Comparison of ENCODE assay signal across 8 cellular contexts in the genomic region with DNA sequence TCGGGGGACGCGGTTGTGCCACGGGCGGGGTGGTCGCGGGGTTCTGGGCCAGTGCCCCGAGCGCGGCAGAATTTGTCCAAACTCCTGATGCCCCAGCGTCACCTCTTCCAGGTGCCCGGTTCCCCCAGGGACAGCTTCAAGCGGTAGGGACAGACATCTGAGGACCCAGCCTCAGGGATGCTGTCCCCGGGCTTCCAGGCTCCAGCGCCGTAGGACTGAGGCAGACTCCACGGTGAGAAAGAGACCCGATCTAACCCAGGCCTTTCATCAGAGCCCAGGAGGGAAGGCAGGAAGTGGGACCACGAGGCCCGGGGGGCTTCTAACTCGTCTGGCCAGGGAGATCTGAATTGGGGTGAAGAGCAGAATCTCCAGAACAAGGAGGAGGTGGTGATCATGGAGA. TPM values are rescaled to one million over a fixed set of nuclear protein-coding genes. Genes with fewer than 3 reads are reported as not detected.
DNase-seq lines count a peak whose midpoint lies in the region; ATAC-seq and TF ChIP-seq lines count a peak whose summit lies in the region.
"Not testable (repeated sequence)": the region's sequence is repeated elsewhere in the genome, so short reads cannot be mapped to it uniquely, and the experiment has no call there.

No MANE protein-coding gene starts in this region.

- H3K9ac ChIP-seq in SK-N-SH, result peak overlapping the region; percentile 72

- not testable (repeated sequence) for H2AFZ ChIP-seq in SK-N-SH (ENCODE audit: low read depth)

- peak; percentile 4 for DNase-seq in G401 (ENCODE audit: low spot score)
- DNase-seq in SK-N-SH; ascending aorta (ENCODE audit: low spot score in 2 of 2); esophagus squamous epithelium (lab: John Stamatoyannopoulos, UW); left lung; ovary; transverse colon: not testable (repeated sequence)

- H3K36me3 ChIP-seq in SK-N-SH (replicated peaks in 1 of 2; ENCODE audit: control insufficient read depth in 1 of 2, insufficient read depth in 2 of 2, low read length in 1 of 2) (peaks cover 3 to 17% of the 10 kb centered on the region in 2 experiments), esophagus squamous epithelium (peaks cover 0 to 22% (median 0%) of the 10 kb centered on the region in 3 donors)
- H3K36me3 ChIP-seq in ascending aorta, left lung, ovary, transverse colon: not testable (repeated sequence)

- peak overlapping the region; percentile 65 for H3K4me2 ChIP-seq in SK-N-SH

- H3K27me3 ChIP-seq in SK-N-SH (ENCODE audit: insufficient read depth); ascending aorta; esophagus squamous epithelium; left lung; ovary; transverse colon: not testable (repeated sequence)

- not testable (repeated sequence) for H3K9me2 ChIP-seq in SK-N-SH

- in situ Hi-C loops in G401 (cut with HindIII; ENCODE audit: low sequenced_read_pairs); transverse colon (cut with MboI; ENCODE audit: low pct_ligation_motif_present in 1 of 4, low pct_unique_long_range_greater_than_20kb in 1 of 4, low sequenced_read_pairs in 3 of 4): not testable (repeated sequence)

- H4K20me1 ChIP-seq in SK-N-SH (ENCODE audit: insufficient read depth), result not testable (repeated sequence)

- TF ChIP-seq RAD21 in SK-N-SH (IDR thresholded peaks at IDR 0.05; ENCODE audit: low read length), result not testable (repeated sequence)

- ATAC-seq in HG03045 (IDR thresholded peaks at IDR 0.05; ENCODE audit: unreplicated experiment) (peak; percentile 2), left lung (peak; percentile 42)

- H3K27ac ChIP-seq in SK-N-SH (ENCODE audit: low read depth in 2 of 2, low read length in 1 of 2) (peak overlapping the region in 1 of 2 experiments; percentile 50; a peak in 1 of 4 replicates), ascending aorta (peak overlapping the region in 1 of 2 donors; percentile 46), esophagus squamous epithelium (peak overlapping the region; percentile 63 to 82 (median 76)), ovary (peak overlapping the region in 1 of 2 donors; percentile 26), transverse colon (peak overlapping the region; percentile 66 to 84 (median 72))
- not testable (repeated sequence) for H3K27ac ChIP-seq in left lung

- H3K4me3 ChIP-seq in SK-N-SH (ENCODE audit: low read depth in 2 of 2, low read length in 1 of 2) (peak overlapping the region; percentile 54 to 63), ascending aorta (peak overlapping the region; percentile 68 to 69), esophagus squamous epithelium (peak overlapping the region; percentile 48 to 73 (median 61)), left lung (peak overlapping the region; percentile 48 to 52), ovary (peak overlapping the region; percentile 58), transverse colon (peak overlapping the region; percentile 44 to 74 (median 52))

- not testable (repeated sequence) for TF ChIP-seq POLR2A in esophagus squamous epithelium (IDR thresholded peaks at IDR 0.05); ovary (IDR thresholded peaks at IDR 0.05); transverse colon (IDR thresholded peaks at IDR 0.05)

- intact Hi-C loops in ascending aorta (cut with DNase I), result loop anchor here (2.0 kb wide), 1 partner anchor 49 kb away; no protein-coding TSS in a partner anchor
- intact Hi-C loops in esophagus squamous epithelium (cut with DNase I); left lung (cut with DNase I); ovary (cut with DNase I); transverse colon (cut with DNase I; ENCODE audit: low total_unique reads): not testable (repeated sequence)

- POLR2A ChIA-PET in SK-N-SH (lab: Yijun Ruan, JAX), result not testable (repeated sequence)

- no CpG with 5 or more reads among the region's 21 CpGs for WGBS in SK-N-SH (ENCODE audit: low lambda C conversion rate)
- WGBS in esophagus squamous epithelium, 2 donors, result no CpG with 5 or more reads among the region's 21 CpGs
- 0% methylated on average over 13 of the region's 21 CpGs; no CpG with 5 or more reads in 2 of the 3 donors for WGBS in ovary, 3 donors
- WGBS in transverse colon (ENCODE audit: low coverage in 1 of 2), 2 donors, result no CpG with 5 or more reads among the region's 21 CpGs

- not testable (repeated sequence) for TF ChIP-seq CTCF in SK-N-SH (IDR thresholded peaks at IDR 0.05); ascending aorta (IDR thresholded peaks at IDR 0.05); esophagus squamous epithelium (IDR thresholded peaks at IDR 0.05); left lung (IDR thresholded peaks at IDR 0.05); ovary (IDR thresholded peaks at IDR 0.05); transverse colon (IDR thresholded peaks at IDR 0.05)

- CTCF ChIA-PET in SK-N-SH (lab: Yijun Ruan, JAX), result not testable (repeated sequence)

- not testable (repeated sequence) for H3F3A ChIP-seq in SK-N-SH (replicated peaks; ENCODE audit: insufficient read depth)

- TF ChIP-seq EP300 in SK-N-SH (IDR thresholded peaks at IDR 0.05; ENCODE audit: borderline replicate concordance in 1 of 2, low read depth in 1 of 2, low read length in 1 of 2); ovary (IDR thresholded peaks at IDR 0.05); transverse colon (IDR thresholded peaks at IDR 0.05; ENCODE audit: low read depth): not testable (repeated sequence)

- not testable (repeated sequence) for H3K4me1 ChIP-seq in SK-N-SH (ENCODE audit: control insufficient read depth in 1 of 2, insufficient read depth in 2 of 2, low read depth in 1 of 2, low read length in 1 of 2); ascending aorta; esophagus squamous epithelium; left lung; ovary (ENCODE audit: insufficient read depth); transverse colon

- H3K9me3 ChIP-seq in SK-N-SH, ascending aorta, esophagus squamous epithelium, left lung, ovary, transverse colon: not testable (repeated sequence)

- H3K79me2 ChIP-seq in SK-N-SH (ENCODE audit: insufficient read depth), result not testable (repeated sequence)

RNA-seq across cellular contexts. Expression of a gene that starts 0.4 kb away (rescaled TPM):
- 24.3 and 56.3 TPM in 2 replicates for total RNA-seq in G401 (2014; rRNA removed; shearing (Covaris generic))
- polyA plus RNA-seq in SK-N-SH (2012; rRNA removed), result 16.5 and 17.1 TPM in 2 replicates
- 18.3 and 18.7 TPM in 2 replicates for polyA plus RNA-seq in SK-N-SH (2012; cell fraction: cytosol; rRNA removed)
- 17.8 and 18.3 TPM in 2 replicates for polyA plus RNA-seq in SK-N-SH (2012; cell fraction: nucleus; rRNA removed)
- 42.3 TPM for total RNA-seq in ascending aorta
- 10 to 100 TPM in 3 of 4 donors, 1 to 10 TPM in 1; 7.5 to 19.9 (median 15.3) TPM for total RNA-seq in esophagus squamous epithelium
- total RNA-seq in left lung, result 10 to 100 TPM; 16.3 to 17.3 TPM
- total RNA-seq in ovary, result 10 to 100 TPM; 28.0 to 37.1 (median 30.8) TPM
- polyA plus RNA-seq in ovary, result 10 to 100 TPM; 13.6 to 20.1 TPM
- 10 to 100 TPM in 3 of 4 donors, 1 to 10 TPM in 1; 3.2 to 73.7 (median 11.9) TPM for total RNA-seq in transverse colon

RNA-seq across cellular contexts. Expression of a gene that starts 15.8 kb away (rescaled TPM):
- 19.0 and 47.9 TPM in 2 replicates for total RNA-seq in G401 (2014; rRNA removed; shearing (Covaris generic))
- 24.8 and 30.7 TPM in 2 replicates for polyA plus RNA-seq in SK-N-SH (2012; rRNA removed)
- 25.8 and 31.1 TPM in 2 replicates for polyA plus RNA-seq in SK-N-SH (2012; cell fraction: cytosol; rRNA removed)
- 40.4 and 47.3 TPM in 2 replicates for polyA plus RNA-seq in SK-N-SH (2012; cell fraction: nucleus; rRNA removed)
- 22.0 TPM for total RNA-seq in ascending aorta
- 100 to 1,000 TPM; 102 to 208 (median 167) TPM for total RNA-seq in esophagus squamous epithelium
- 10 to 100 TPM; 33.5 to 36.6 TPM for total RNA-seq in left lung
- total RNA-seq in ovary, result 10 to 100 TPM in 5 of 7 donors, 1 to 10 TPM in 2; 3.8 to 14.0 (median 11.2) TPM
- 10 to 100 TPM in 1 of 2 donors, 1 to 10 TPM in 1; 7.4 to 17.2 TPM for polyA plus RNA-seq in ovary
- 10 to 100 TPM; 10.1 to 44.2 (median 14.2) TPM for total RNA-seq in transverse colon

RNA-seq across cellular contexts. Expression of a gene that starts 32.1 kb away (rescaled TPM):
- 0.61 TPM in 1 of 2 replicates, not detected in the other for total RNA-seq in G401 (2014; rRNA removed; shearing (Covaris generic))
- polyA plus RNA-seq in SK-N-SH (2012; rRNA removed) (not detected in 2 replicates), ovary (under 1 TPM in 1 of 2 donors, not detected in 1; 0.08 TPM)
- polyA plus RNA-seq in SK-N-SH (2012; cell fraction: cytosol; rRNA removed), result 0.01 TPM in 1 of 2 replicates, not detected in the other
- 0.12 and 0.23 TPM in 2 replicates for polyA plus RNA-seq in SK-N-SH (2012; cell fraction: nucleus; rRNA removed)
- total RNA-seq in ascending aorta (not detected), esophagus squamous epithelium (not detected), left lung (not detected), ovary (under 1 TPM in 5 of 7 donors, not detected in 2; 0.32 to 0.69 (median 0.38) TPM), transverse colon (under 1 TPM in 1 of 4 donors, not detected in 3; 0.16 TPM)
